Comparison of ENCODE assay signal across 9 cellular contexts in the genomic region with DNA sequence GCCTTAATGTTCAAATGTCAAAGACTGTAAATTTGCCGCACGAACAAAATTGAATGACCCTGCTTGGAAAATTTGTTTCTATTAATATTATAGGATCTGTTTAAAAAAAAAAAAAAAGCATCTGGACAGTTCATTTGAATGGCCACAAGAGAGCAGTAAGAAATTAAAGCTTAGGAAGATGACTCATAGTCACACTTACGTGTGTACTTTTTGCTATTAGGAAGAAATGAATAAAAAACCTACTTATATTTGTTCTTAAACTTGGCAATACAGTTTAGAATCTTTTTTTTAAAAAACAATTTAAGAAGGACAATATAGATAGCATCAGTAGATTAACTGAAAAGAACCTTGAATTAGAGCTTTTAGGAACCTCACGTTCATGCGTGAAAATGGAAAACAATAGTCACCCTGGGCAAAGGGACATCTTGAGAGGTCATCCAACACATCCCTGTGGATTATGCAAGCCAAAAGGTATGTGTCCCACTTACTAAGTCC.
DNase-seq lines count a peak whose midpoint lies in the region; ATAC-seq and TF ChIP-seq lines count a peak whose summit lies in the region.
"Had no signal": no experiment of that assay in that cellular context is flagged by ENCODE, and none has a peak within 500 bp of the region (broad histone marks: within the 10 kb centered on the region; RNA-seq: fewer than 3 reads in every experiment).

No MANE protein-coding gene starts in this region.

- H3K27ac ChIP-seq in right lobe of liver: no peak overlapping the region
- H3K27ac ChIP-seq in suprapubic skin: no peak overlapping the region
- H3K27ac ChIP-seq: HL-60 had no signal

- intact Hi-C loops in right lobe of liver (cut with DNase I): no loop called here

- H3K36me3 ChIP-seq in right lobe of liver (no peaks in the 10 kb centered on the region), suprapubic skin (no peaks in the 10 kb centered on the region)

- 36% methylated on average over 5 of the region's 5 CpGs for WGBS in right lobe of liver (ENCODE audit: insufficient coverage, low coverage, low lambda C conversion rate, missing lambda C conversion rate)
- 38% methylated on average over 5 of the region's 5 CpGs for WGBS in suprapubic skin

- H3K4me3 ChIP-seq in right lobe of liver (no peak overlapping the region), suprapubic skin (no peak overlapping the region)

- no peaks in the 10 kb centered on the region for H3K27me3 ChIP-seq in right lobe of liver
- no peaks in the 10 kb centered on the region for H3K27me3 ChIP-seq in suprapubic skin

- no peaks in the 10 kb centered on the region for H3K4me1 ChIP-seq in right lobe of liver
- no peaks in the 10 kb centered on the region for H3K4me1 ChIP-seq in suprapubic skin

- peak; percentile 26 for DNase-seq in DMS114 treated with DMSO at 0.1 percent for 48 hours (lab: John Stamatoyannopoulos, UW; ENCODE audit: unreplicated experiment)
- peak; percentile 12 for DNase-seq in NAMALWA (ENCODE audit: low spot score)
- DNase-seq in brain pericyte (ENCODE audit: low read depth, low spot score): peak; percentile 7
- no peak for DNase-seq in right lobe of liver
- no peak for DNase-seq in suprapubic skin (ENCODE audit: low spot score in 2 of 2)
- no peak for DNase-seq in amygdala (lab: John Stamatoyannopoulos, UW)

- TF ChIP-seq CTCF in right lobe of liver (IDR thresholded peaks at IDR 0.05) (peak; percentile 9 to 39 (median 32)), suprapubic skin (IDR thresholded peaks at IDR 0.05) (peak in 1 of 2 donors; percentile 32)

- H3K9me3 ChIP-seq in right lobe of liver: no peaks in the 10 kb centered on the region
- no peaks in the 10 kb centered on the region for H3K9me3 ChIP-seq in suprapubic skin

- TF ChIP-seq POLR2A in right lobe of liver (IDR thresholded peaks at IDR 0.05): no peak
- TF ChIP-seq POLR2A in suprapubic skin (IDR thresholded peaks at IDR 0.05): no peak

- TF ChIP-seq EP300 in suprapubic skin (IDR thresholded peaks at IDR 0.05): no peak

- ATAC-seq in right lobe of liver (peak in 2 of 4 donors; percentile 46 to 80), HG03565 (IDR thresholded peaks at IDR 0.05; ENCODE audit: unreplicated experiment) (no peak), HG03159 (IDR thresholded peaks at IDR 0.05; ENCODE audit: unreplicated experiment) (no peak)

Comparison
In these comparisons a context has a peak if more than half of its experiments do, and no peak if none do; other contexts are left out.
1. DNase-seq: peak in DMS114 treated with DMSO at 0.1 percent for 48 hours (single experiment), NAMALWA (single experiment) and brain pericyte (single experiment); none in right lobe of liver (0 of 3), suprapubic skin (0 of 2) and amygdala (0 of 56).